In genomic region chr2:162063899-162064298, GRCh38 we compare ENCODE assay signal across 12 cellular contexts. TPM values are rescaled to one million over a fixed set of nuclear protein-coding genes. Genes with fewer than 3 reads are reported as not detected.
A peak's percentile ranks its signal among the peaks of the same experiment; 100 is the strongest.
DNase-seq lines count a peak whose midpoint lies in the region; ATAC-seq, FAIRE-seq and TF ChIP-seq lines count a peak whose summit lies in the region.
"Had no signal": no experiment of that assay in that cellular context is flagged by ENCODE, and none has a peak within 500 bp of the region (broad histone marks: within the 10 kb centered on the region; RNA-seq: fewer than 3 reads in every experiment).

No MANE protein-coding gene starts in this region.

- no peak overlapping the region for H3K4me2 ChIP-seq in smooth muscle cell

- peak; percentile 79 for DNase-seq in DMS53 (lab: John Stamatoyannopoulos, UW)
- DNase-seq in GM19239 (ENCODE audit: insufficient read length, low spot score) = no peak
- DNase-seq in activated naive CD4-positive, alpha-beta T cell treated with anti-CD3 and anti-CD28 coated beads, Interleukin-2, amount 50 U/mL, for 72 hours (ENCODE audit: low spot score in 2 of 2) = no peak
- DNase-seq in smooth muscle cell (lab: John Stamatoyannopoulos, UW; ENCODE audit: unreplicated experiment) = no peak
- DNase-seq in NCI-H187 (lab: John Stamatoyannopoulos, UW) = no peak
- no peak for DNase-seq in OCI-M2 (lab: John Stamatoyannopoulos, UW; ENCODE audit: unreplicated experiment)
- DNase-seq in NCI-H2081 (lab: John Stamatoyannopoulos, UW) = no peak
- DNase-seq: H7, left ventricle myocardium inferior, SHP77 treated with DMSO at 0.1 percent for 48 hours had no signal

- no peak overlapping the region for H3K9ac ChIP-seq in smooth muscle cell (ENCODE audit: low read depth)

- no peaks in the 10 kb centered on the region for H3K27me3 ChIP-seq in smooth muscle cell (ENCODE audit: low read depth)

- H4K20me1 ChIP-seq in smooth muscle cell (ENCODE audit: low read depth) = no peaks in the 10 kb centered on the region

- peak overlapping the region; percentile 39 to 78 for H3K27ac Mint-ChIP-seq in activated naive CD4-positive, alpha-beta T cell treated with anti-CD3 and anti-CD28 coated beads, Interleukin-2, amount 50 U/mL, for 72 hours

- no peak for TF ChIP-seq CTCF in smooth muscle cell (IDR thresholded peaks at IDR 0.05; ENCODE audit: borderline replicate concordance, insufficient read depth, poor library complexity, severe bottlenecking)

- H3K36me3 ChIP-seq in smooth muscle cell (ENCODE audit: low read depth) = no peaks in the 10 kb centered on the region
- H3K36me3 ChIP-seq: left ventricle myocardium inferior had no signal

- H3F3A ChIP-seq in smooth muscle cell (ENCODE audit: low read depth) = no peaks in the 10 kb centered on the region

- H3K9me3 ChIP-seq in smooth muscle cell (replicated peaks; ENCODE audit: low read depth) = no peaks in the 10 kb centered on the region
- H3K9me3 ChIP-seq: left ventricle myocardium inferior had no signal

- 93% methylated on average over 3 of the region's 3 CpGs for WGBS in smooth muscle cell (ENCODE audit: low lambda C conversion rate)

- H3K4me1 ChIP-seq in smooth muscle cell (ENCODE audit: low read depth) = no peaks in the 10 kb centered on the region

- H3K36me3 Mint-ChIP-seq in activated naive CD4-positive, alpha-beta T cell treated with anti-CD3 and anti-CD28 coated beads, Interleukin-2, amount 50 U/mL, for 72 hours = peaks cover 0 to 25% of the 10 kb centered on the region in 2 donors

- no peak overlapping the region for H3K4me3 ChIP-seq in smooth muscle cell
- H3K4me3 ChIP-seq: left ventricle myocardium inferior had no signal

- ATAC-seq in HG03025 (IDR thresholded peaks at IDR 0.05; ENCODE audit: low FRiP score, unreplicated experiment) = peak; percentile 38
- ATAC-seq in activated naive CD4-positive, alpha-beta T cell treated with anti-CD3 and anti-CD28 coated beads, Interleukin-2, amount 50 U/mL, for 72 hours = no peak

- H3K79me2 ChIP-seq in smooth muscle cell (ENCODE audit: low read depth) = no peaks in the 10 kb centered on the region

- no peak overlapping the region for H2AFZ ChIP-seq in smooth muscle cell (ENCODE audit: low read depth)

- H3K27ac ChIP-seq in smooth muscle cell (ENCODE audit: low read depth) = no peak overlapping the region
- H3K27ac ChIP-seq: left ventricle myocardium inferior had no signal

- peaks cover 0 to 4% of the 10 kb centered on the region in 2 donors for H3K9me3 Mint-ChIP-seq in activated naive CD4-positive, alpha-beta T cell treated with anti-CD3 and anti-CD28 coated beads, Interleukin-2, amount 50 U/mL, for 72 hours

- FAIRE-seq in GM19239 (lab: Jason Lieb, UNC) = peak; percentile 61
- FAIRE-seq: endothelial cell of umbilical vein had no signal

RNA-seq across cellular contexts. Expression of gene DPP4, which starts 10.1 kb away (rescaled TPM):
- 10 to 100 TPM in 1 of 2 donors, 1 to 10 TPM in 1; 5.1 to 42.0 TPM for total RNA-seq in activated naive CD4-positive, alpha-beta T cell treated with anti-CD3 and anti-CD28 coated beads, Interleukin-2, amount 50 U/mL, for 72 hours
- 29.5 and 32.0 TPM in 2 replicates for total RNA-seq in smooth muscle cell
- 17.6 and 24.8 TPM in 2 replicates for polyA plus RNA-seq in smooth muscle cell
